In genomic region chr3:7015683-7016440, GRCh38 we compare ENCODE assay signal across 9 cellular contexts.
"Had no signal": no experiment of that assay in that cellular context is flagged by ENCODE, and none has a peak within 500 bp of the region (broad histone marks: within the 10 kb centered on the region; RNA-seq: fewer than 3 reads in every experiment).

No MANE protein-coding gene starts in this region.

- H3K36me3 ChIP-seq: right lobe of liver had no signal

- FAIRE-seq: endometrium had no signal

- H3K27ac ChIP-seq: psoas muscle, right lobe of liver had no signal

- DNase-seq: activated CD4-positive, alpha-beta T cell treated with anti-CD3 and anti-CD28 coated beads, Interleukin-2, amount 10 ng/mL, durations not matched to agents 7 days and 5 days; activated CD4-positive, CD25-positive, alpha-beta regulatory T cell; activated naive CD8-positive, alpha-beta T cell treated with anti-CD3 and anti-CD28 coated beads, Interleukin-2, amount 10 ng/mL, durations not matched to agents 7 days and 5 days; foreskin fibroblast; hippocampal formation; psoas muscle; right lobe of liver had no signal

- H3K27me3 ChIP-seq: right lobe of liver had no signal

- H3K9me3 ChIP-seq: psoas muscle, right lobe of liver had no signal

- H3K4me2 ChIP-seq: smooth muscle cell had no signal

- H3K4me3 ChIP-seq: psoas muscle, right lobe of liver, smooth muscle cell had no signal

- H3K4me1 ChIP-seq: psoas muscle, right lobe of liver had no signal
